1 cellular context compared by ENCODE assay signal in genomic region chr1:109373051-109373593, GRCh38.
TF ChIP-seq lines count a peak whose summit lies in the region.

No MANE protein-coding gene starts in this region.

TF ChIP-seq in HepG2, 621 proteins besides CTCF, POLR2A, EP300 and RAD21 (continues in another document):
- TF ChIP-seq HMG20A (CRISPR knock-in tag; IDR thresholded peaks at IDR 0.05; ENCODE audit: borderline replicate concordance) (peak; percentile 30; the same call in 1 of the 2 replicates), PAXIP1 (CRISPR knock-in tag; conservative IDR thresholded peaks at IDR 0.05) (peak; percentile 70), NFKBIZ (CRISPR knock-in tag; IDR thresholded peaks at IDR 0.05) (no peak), BCL6 (CRISPR knock-in tag; IDR thresholded peaks at IDR 0.05) (0 out of 2 replicates have a peak, but pooled peaks have one; percentile 7), TBX3 (IDR thresholded peaks at IDR 0.05; ENCODE audit: borderline replicate concordance) (no peak), SALL1 (CRISPR knock-in tag; IDR thresholded peaks at IDR 0.05) (peak; percentile 40; the same call in 1 of the 2 replicates), ZNF782 (CRISPR knock-in tag; IDR thresholded peaks at IDR 0.05; ENCODE audit: borderline replicate concordance) (no peak), ETV5 (CRISPR knock-in tag; IDR thresholded peaks at IDR 0.05; ENCODE audit: borderline replicate concordance) (peak; percentile 30; the same call in 1 of the 2 replicates), GATAD2A (CRISPR knock-in tag; IDR thresholded peaks at IDR 0.05) (peak; percentile 47; the same call in 1 of the 2 replicates), HDAC2 (CRISPR knock-in tag; IDR thresholded peaks at IDR 0.05) (peak; percentile 55; the same call in 1 of the 2 replicates), SRF (IDR thresholded peaks at IDR 0.05; ENCODE audit: low read depth, low read length) (no peak), RARA (CRISPR knock-in tag; IDR thresholded peaks at IDR 0.05) (no peak), ZNF513 (CRISPR knock-in tag; conservative IDR thresholded peaks at IDR 0.05) (no peak), MYC (CRISPR knock-in tag; IDR thresholded peaks at IDR 0.05; ENCODE audit: borderline replicate concordance) (no peak), ZBTB20 (CRISPR knock-in tag; IDR thresholded peaks at IDR 0.05; ENCODE audit: borderline replicate concordance, low read depth) (no peak), ZBTB7B (CRISPR knock-in tag; IDR thresholded peaks at IDR 0.05) (peak; percentile 42; the same call in 1 of the 2 replicates), HNF4A (CRISPR knock-in tag; IDR thresholded peaks at IDR 0.05) (peak; percentile 82), ZBTB2 (CRISPR knock-in tag; IDR thresholded peaks at IDR 0.05; ENCODE audit: low read depth) (no peak), ZNF780A (CRISPR knock-in tag; IDR thresholded peaks at IDR 0.05) (no peak), NAIF1 (CRISPR knock-in tag; IDR thresholded peaks at IDR 0.05; ENCODE audit: borderline replicate concordance) (0 out of 2 replicates have a peak, but pooled peaks have one; percentile 30), FOXC1 (CRISPR knock-in tag; IDR thresholded peaks at IDR 0.05; ENCODE audit: borderline replicate concordance) (no peak), MIER3 (CRISPR knock-in tag; IDR thresholded peaks at IDR 0.05; ENCODE audit: borderline replicate concordance) (no peak), DPF2 (CRISPR knock-in tag; IDR thresholded peaks at IDR 0.05; ENCODE audit: borderline replicate concordance, low read depth) (peak; percentile 35; the same call in 1 of the 2 replicates), HDAC1 (CRISPR knock-in tag; IDR thresholded peaks at IDR 0.05) (0 out of 2 replicates have a peak, but pooled peaks have one; percentile 19), ZSCAN22 (CRISPR knock-in tag; IDR thresholded peaks at IDR 0.05) (no peak), SAP130 (CRISPR knock-in tag; IDR thresholded peaks at IDR 0.05; ENCODE audit: low read depth) (peak; percentile 52), HMG20B (CRISPR knock-in tag; conservative IDR thresholded peaks at IDR 0.05) (no peak), ARHGAP35 (CRISPR knock-in tag; IDR thresholded peaks at IDR 0.05; ENCODE audit: borderline replicate concordance) (no peak), ZSCAN31 (CRISPR knock-in tag; IDR thresholded peaks at IDR 0.05; ENCODE audit: low read depth) (no peak), SP5 (CRISPR knock-in tag; IDR thresholded peaks at IDR 0.05; ENCODE audit: borderline replicate concordance, low read depth) (0 out of 2 replicates have a peak, but pooled peaks have one; percentile 39), MBNL3 (CRISPR knock-in tag; conservative IDR thresholded peaks at IDR 0.05) (no peak), EZH2 (conservative IDR thresholded peaks at IDR 0.05; ENCODE audit: low read depth, low read length) (no peak), DBP (CRISPR knock-in tag; IDR thresholded peaks at IDR 0.05; ENCODE audit: not compliant biosample characterization) (no peak), NCOR1 (IDR thresholded peaks at IDR 0.05; ENCODE audit: borderline replicate concordance, low read length) (no peak), ZNF136 (CRISPR knock-in tag; IDR thresholded peaks at IDR 0.05; ENCODE audit: low read depth) (no peak), DNMT3B (CRISPR knock-in tag; conservative IDR thresholded peaks at IDR 0.05) (no peak), SETDB1 (CRISPR knock-in tag; IDR thresholded peaks at IDR 0.05; ENCODE audit: borderline replicate concordance) (no peak), ELF3 (CRISPR knock-in tag; IDR thresholded peaks at IDR 0.05) (peak; percentile 22; the same call in 1 of the 2 replicates), GZF1 (CRISPR knock-in tag; IDR thresholded peaks at IDR 0.05) (no peak)
- TF ChIP-seq, protein P1, sequence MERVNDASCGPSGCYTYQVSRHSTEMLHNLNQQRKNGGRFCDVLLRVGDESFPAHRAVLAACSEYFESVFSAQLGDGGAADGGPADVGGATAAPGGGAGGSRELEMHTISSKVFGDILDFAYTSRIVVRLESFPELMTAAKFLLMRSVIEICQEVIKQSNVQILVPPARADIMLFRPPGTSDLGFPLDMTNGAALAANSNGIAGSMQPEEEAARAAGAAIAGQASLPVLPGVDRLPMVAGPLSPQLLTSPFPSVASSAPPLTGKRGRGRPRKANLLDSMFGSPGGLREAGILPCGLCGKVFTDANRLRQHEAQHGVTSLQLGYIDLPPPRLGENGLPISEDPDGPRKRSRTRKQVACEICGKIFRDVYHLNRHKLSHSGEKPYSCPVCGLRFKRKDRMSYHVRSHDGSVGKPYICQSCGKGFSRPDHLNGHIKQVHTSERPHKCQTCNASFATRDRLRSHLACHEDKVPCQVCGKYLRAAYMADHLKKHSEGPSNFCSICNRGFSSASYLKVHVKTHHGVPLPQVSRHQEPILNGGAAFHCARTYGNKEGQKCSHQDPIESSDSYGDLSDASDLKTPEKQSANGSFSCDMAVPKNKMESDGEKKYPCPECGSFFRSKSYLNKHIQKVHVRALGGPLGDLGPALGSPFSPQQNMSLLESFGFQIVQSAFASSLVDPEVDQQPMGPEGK (CRISPR knock-in tag; IDR thresholded peaks at IDR 0.05): peak; percentile 40; the same call in 1 of the 2 replicates
- TF ChIP-seq, protein P2, sequence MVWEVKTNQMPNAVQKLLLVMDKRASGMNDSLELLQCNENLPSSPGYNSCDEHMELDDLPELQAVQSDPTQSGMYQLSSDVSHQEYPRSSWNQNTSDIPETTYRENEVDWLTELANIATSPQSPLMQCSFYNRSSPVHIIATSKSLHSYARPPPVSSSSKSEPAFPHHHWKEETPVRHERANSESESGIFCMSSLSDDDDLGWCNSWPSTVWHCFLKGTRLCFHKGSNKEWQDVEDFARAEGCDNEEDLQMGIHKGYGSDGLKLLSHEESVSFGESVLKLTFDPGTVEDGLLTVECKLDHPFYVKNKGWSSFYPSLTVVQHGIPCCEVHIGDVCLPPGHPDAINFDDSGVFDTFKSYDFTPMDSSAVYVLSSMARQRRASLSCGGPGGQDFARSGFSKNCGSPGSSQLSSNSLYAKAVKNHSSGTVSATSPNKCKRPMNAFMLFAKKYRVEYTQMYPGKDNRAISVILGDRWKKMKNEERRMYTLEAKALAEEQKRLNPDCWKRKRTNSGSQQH (CRISPR knock-in tag; IDR thresholded peaks at IDR 0.05; ENCODE audit: low read depth): no peak
- TF ChIP-seq, protein P3, sequence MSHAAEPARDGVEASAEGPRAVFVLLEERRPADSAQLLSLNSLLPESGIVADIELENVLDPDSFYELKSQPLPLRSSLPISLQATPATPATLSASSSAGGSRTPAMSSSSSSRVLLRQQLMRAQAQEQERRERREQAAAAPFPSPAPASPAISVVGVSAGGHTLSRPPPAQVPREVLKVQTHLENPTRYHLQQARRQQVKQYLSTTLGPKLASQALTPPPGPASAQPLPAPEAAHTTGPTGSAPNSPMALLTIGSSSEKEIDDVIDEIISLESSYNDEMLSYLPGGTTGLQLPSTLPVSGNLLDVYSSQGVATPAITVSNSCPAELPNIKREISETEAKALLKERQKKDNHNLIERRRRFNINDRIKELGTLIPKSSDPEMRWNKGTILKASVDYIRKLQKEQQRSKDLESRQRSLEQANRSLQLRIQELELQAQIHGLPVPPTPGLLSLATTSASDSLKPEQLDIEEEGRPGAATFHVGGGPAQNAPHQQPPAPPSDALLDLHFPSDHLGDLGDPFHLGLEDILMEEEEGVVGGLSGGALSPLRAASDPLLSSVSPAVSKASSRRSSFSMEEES (CRISPR knock-in tag; IDR thresholded peaks at IDR 0.05): no peak
- TF ChIP-seq, protein P4, sequence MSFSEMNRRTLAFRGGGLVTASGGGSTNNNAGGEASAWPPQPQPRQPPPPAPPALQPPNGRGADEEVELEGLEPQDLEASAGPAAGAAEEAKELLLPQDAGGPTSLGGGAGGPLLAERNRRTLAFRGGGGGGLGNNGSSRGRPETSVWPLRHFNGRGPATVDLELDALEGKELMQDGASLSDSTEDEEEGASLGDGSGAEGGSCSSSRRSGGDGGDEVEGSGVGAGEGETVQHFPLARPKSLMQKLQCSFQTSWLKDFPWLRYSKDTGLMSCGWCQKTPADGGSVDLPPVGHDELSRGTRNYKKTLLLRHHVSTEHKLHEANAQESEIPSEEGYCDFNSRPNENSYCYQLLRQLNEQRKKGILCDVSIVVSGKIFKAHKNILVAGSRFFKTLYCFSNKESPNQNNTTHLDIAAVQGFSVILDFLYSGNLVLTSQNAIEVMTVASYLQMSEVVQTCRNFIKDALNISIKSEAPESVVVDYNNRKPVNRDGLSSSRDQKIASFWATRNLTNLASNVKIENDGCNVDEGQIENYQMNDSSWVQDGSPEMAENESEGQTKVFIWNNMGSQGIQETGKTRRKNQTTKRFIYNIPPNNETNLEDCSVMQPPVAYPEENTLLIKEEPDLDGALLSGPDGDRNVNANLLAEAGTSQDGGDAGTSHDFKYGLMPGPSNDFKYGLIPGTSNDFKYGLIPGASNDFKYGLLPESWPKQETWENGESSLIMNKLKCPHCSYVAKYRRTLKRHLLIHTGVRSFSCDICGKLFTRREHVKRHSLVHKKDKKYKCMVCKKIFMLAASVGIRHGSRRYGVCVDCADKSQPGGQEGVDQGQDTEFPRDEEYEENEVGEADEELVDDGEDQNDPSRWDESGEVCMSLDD (CRISPR knock-in tag; IDR thresholded peaks at IDR 0.05; ENCODE audit: borderline replicate concordance): no peak
